12 cellular contexts compared by ENCODE assay signal in genomic region chr11:126146454-126147192, GRCh38.
DNase-seq lines count a peak whose midpoint lies in the region; ATAC-seq and TF ChIP-seq lines count a peak whose summit lies in the region.
"Had no signal": no experiment of that assay in that cellular context is flagged by ENCODE, and none has a peak within 500 bp of the region (broad histone marks: within the 10 kb centered on the region; RNA-seq: fewer than 3 reads in every experiment).

No MANE protein-coding gene starts in this region.

- peak; percentile 5 for DNase-seq in natural killer cell treated with Interleukin-12 subunit alpha and Interleukin-12 subunit beta and Interleukin-15 and Interleukin-18, amount 100 ng/mL, for 72 hours (ENCODE audit: low spot score)
- DNase-seq in natural killer cell, result no peak
- peak; percentile 21 for DNase-seq in NCI-H748 treated with DMSO at 0.1 percent for 48 hours (lab: John Stamatoyannopoulos, UW)
- no peak for DNase-seq in type B pancreatic cell (ENCODE audit: extremely low spot score, unreplicated experiment)
- DNase-seq in SKM-1 (lab: John Stamatoyannopoulos, UW; ENCODE audit: unreplicated experiment), result no peak
- no peak for DNase-seq in HUDEP-2 (lab: John Stamatoyannopoulos, UW; ENCODE audit: unreplicated experiment in 76 of 76)
- no peak for DNase-seq in stimulated activated CD4-positive, alpha-beta T cell treated with anti-CD3 and anti-CD28 coated beads, Interleukin-4, amount 100 ng/mL, for 24 hours
- DNase-seq: activated CD4-positive, alpha-beta memory T cell treated with anti-CD3 and anti-CD28 coated beads, Interleukin-2, amount 10 ng/mL, durations not matched to agents 7 days and 5 days; gastrocnemius medialis; OCI-M1 had no signal

- intact Hi-C loops in natural killer cell (cut with micrococcal nuclease), result no loop called here

- no peak overlapping the region for H3K4me3 Mint-ChIP-seq in natural killer cell treated with Interleukin-12 subunit alpha and Interleukin-12 subunit beta and Interleukin-15 and Interleukin-18, amount 100 ng/mL, for 72 hours
- H3K4me3 Mint-ChIP-seq in natural killer cell (no peak overlapping the region), type B pancreatic cell (peak overlapping the region; percentile 51)
- H3K4me3 Mint-ChIP-seq: activated CD4-positive, alpha-beta memory T cell treated with anti-CD3 and anti-CD28 coated beads, Interleukin-2, amount 10 ng/mL, durations not matched to agents 7 days and 5 days had no signal

- peaks cover 4 to 8% of the 10 kb centered on the region in 2 donors for H3K27me3 Mint-ChIP-seq in natural killer cell treated with Interleukin-12 subunit alpha and Interleukin-12 subunit beta and Interleukin-15 and Interleukin-18, amount 100 ng/mL, for 72 hours
- peaks cover 1 to 7% of the 10 kb centered on the region in 2 donors for H3K27me3 Mint-ChIP-seq in natural killer cell (ENCODE audit: low read depth in 2 of 2)
- no peaks in the 10 kb centered on the region for H3K27me3 Mint-ChIP-seq in type B pancreatic cell
- H3K27me3 Mint-ChIP-seq: activated CD4-positive, alpha-beta memory T cell treated with anti-CD3 and anti-CD28 coated beads, Interleukin-2, amount 10 ng/mL, durations not matched to agents 7 days and 5 days had no signal

- peak in 1 of 2 donors; percentile 20 for ATAC-seq in natural killer cell treated with Interleukin-12 subunit alpha and Interleukin-12 subunit beta and Interleukin-15 and Interleukin-18, amount 100 ng/mL, for 72 hours
- no peak for ATAC-seq in natural killer cell
- ATAC-seq: gastrocnemius medialis had no signal

- H3K9me3 ChIP-seq in iPS-18c (ENCODE audit: control insufficient read depth, insufficient read depth, low read length), result no peaks in the 10 kb centered on the region
- H3K9me3 ChIP-seq: ascending aorta, gastrocnemius medialis had no signal

- peak overlapping the region; percentile 2; the same call in 1 of the 2 replicates for H3K4me3 ChIP-seq in iPS-18c (ENCODE audit: insufficient read depth, low read depth, low read length)
- H3K4me3 ChIP-seq: ascending aorta, gastrocnemius medialis had no signal

- no peaks in the 10 kb centered on the region for H3K36me3 Mint-ChIP-seq in natural killer cell treated with Interleukin-12 subunit alpha and Interleukin-12 subunit beta and Interleukin-15 and Interleukin-18, amount 100 ng/mL, for 72 hours
- no peaks in the 10 kb centered on the region for H3K36me3 Mint-ChIP-seq in natural killer cell
- no peaks in the 10 kb centered on the region for H3K36me3 Mint-ChIP-seq in type B pancreatic cell

- no peak for TF ChIP-seq CTCF in natural killer cell (IDR thresholded peaks at IDR 0.05)
- no peak for TF ChIP-seq CTCF in type B pancreatic cell (conservative IDR thresholded peaks at IDR 0.05)

- no peaks in the 10 kb centered on the region for H3K9me3 Mint-ChIP-seq in natural killer cell treated with Interleukin-12 subunit alpha and Interleukin-12 subunit beta and Interleukin-15 and Interleukin-18, amount 100 ng/mL, for 72 hours
- no peaks in the 10 kb centered on the region for H3K9me3 Mint-ChIP-seq in natural killer cell
- H3K9me3 Mint-ChIP-seq in type B pancreatic cell, result no peaks in the 10 kb centered on the region
- H3K9me3 Mint-ChIP-seq: activated CD4-positive, alpha-beta memory T cell treated with anti-CD3 and anti-CD28 coated beads, Interleukin-2, amount 10 ng/mL, durations not matched to agents 7 days and 5 days had no signal

- no peaks in the 10 kb centered on the region for H3K4me1 Mint-ChIP-seq in natural killer cell treated with Interleukin-12 subunit alpha and Interleukin-12 subunit beta and Interleukin-15 and Interleukin-18, amount 100 ng/mL, for 72 hours (ENCODE audit: low read depth in 2 of 2)
- H3K4me1 Mint-ChIP-seq in natural killer cell (no peaks in the 10 kb centered on the region), type B pancreatic cell (ENCODE audit: unreplicated experiment) (peaks cover 39% of the 10 kb centered on the region)
- H3K4me1 Mint-ChIP-seq: activated CD4-positive, alpha-beta memory T cell treated with anti-CD3 and anti-CD28 coated beads, Interleukin-2, amount 10 ng/mL, durations not matched to agents 7 days and 5 days had no signal

- H3K27ac Mint-ChIP-seq in natural killer cell treated with Interleukin-12 subunit alpha and Interleukin-12 subunit beta and Interleukin-15 and Interleukin-18, amount 100 ng/mL, for 72 hours, result no peak overlapping the region
- H3K27ac Mint-ChIP-seq in natural killer cell (no peak overlapping the region), type B pancreatic cell (peak overlapping the region; percentile 79)
- H3K27ac Mint-ChIP-seq: activated CD4-positive, alpha-beta memory T cell treated with anti-CD3 and anti-CD28 coated beads, Interleukin-2, amount 10 ng/mL, durations not matched to agents 7 days and 5 days had no signal

Comparison
In these comparisons a context has a peak if more than half of its experiments do, and no peak if none do; other contexts are left out.
1. DNase-seq: peak in natural killer cell treated with Interleukin-12 subunit alpha and Interleukin-12 subunit beta and Interleukin-15 and Interleukin-18, amount 100 ng/mL, for 72 hours (single experiment) and NCI-H748 treated with DMSO at 0.1 percent for 48 hours (single experiment); none in natural killer cell (single experiment), type B pancreatic cell (single experiment), SKM-1 (single experiment), HUDEP-2 (0 of 76) and stimulated activated CD4-positive, alpha-beta T cell treated with anti-CD3 and anti-CD28 coated beads, Interleukin-4, amount 100 ng/mL, for 24 hours (single experiment).